ENCODE assay signal across 8 cellular contexts in the genomic region with DNA sequence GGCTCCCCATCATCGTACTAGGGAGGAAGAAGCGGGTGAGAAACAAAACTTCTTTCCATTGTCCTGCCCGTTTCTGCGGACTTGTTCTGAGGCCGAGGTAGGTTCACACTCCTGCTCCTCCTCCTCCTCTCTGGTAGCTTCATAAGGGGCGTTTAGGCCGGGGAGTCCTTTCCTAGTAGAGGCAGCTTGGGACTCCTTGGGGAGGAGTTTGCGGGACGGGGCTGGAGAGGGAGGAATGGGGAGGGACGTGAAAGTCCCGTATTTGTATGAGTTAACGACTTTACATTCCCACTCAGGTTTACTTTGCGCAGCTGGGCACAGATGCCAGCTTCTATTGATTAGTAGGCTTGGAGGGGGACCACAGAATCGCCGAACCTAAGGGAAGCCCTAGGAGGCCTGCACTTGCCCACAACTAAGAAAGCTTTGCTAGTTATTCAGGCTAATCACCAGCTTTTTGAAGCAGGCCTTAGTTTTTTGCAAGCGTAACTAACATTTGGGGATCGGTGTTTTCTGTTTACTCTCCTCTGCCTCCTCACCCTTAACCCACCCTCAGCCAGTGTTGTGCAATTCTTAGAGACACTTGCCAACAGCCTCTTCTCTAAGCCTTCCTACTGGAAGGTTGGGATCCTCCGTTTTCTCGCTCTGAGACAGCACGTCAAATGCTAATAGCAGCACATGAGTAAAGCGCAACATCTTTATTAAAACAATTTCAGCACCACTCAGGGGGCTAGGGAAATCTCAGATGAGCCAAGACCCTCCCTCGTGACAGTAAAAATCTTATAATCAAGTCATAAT. TPM values are rescaled to one million over a fixed set of nuclear protein-coding genes. Genes with fewer than 3 reads are reported as not detected.
DNase-seq lines count a peak whose midpoint lies in the region; ATAC-seq, FAIRE-seq and TF ChIP-seq lines count a peak whose summit lies in the region.

No MANE protein-coding gene starts in this region.

- H3K27me3 ChIP-seq in DND-41 (ENCODE audit: insufficient read depth, low read length, poor library complexity) (no peaks in the 10 kb centered on the region), endodermal cell (ENCODE audit: control insufficient read depth, insufficient read depth, low read length, poor library complexity, severe bottlenecking) (no peaks in the 10 kb centered on the region), muscle layer of duodenum (ENCODE audit: low read depth, low read length) (no peaks in the 10 kb centered on the region)

- peak overlapping the region; percentile 93 for H3K4me2 ChIP-seq in DND-41 (ENCODE audit: insufficient read depth, low read length)

- H3K27ac Mint-ChIP-seq in endodermal cell = peak overlapping the region; percentile 74

- H3K36me3 ChIP-seq in DND-41 (ENCODE audit: insufficient read depth, low read length) = no peaks in the 10 kb centered on the region
- H3K36me3 ChIP-seq in endodermal cell (ENCODE audit: control insufficient read depth, insufficient read depth, low read length) = no peaks in the 10 kb centered on the region
- H3K36me3 ChIP-seq in muscle layer of duodenum (ENCODE audit: control insufficient read depth in 1 of 2, insufficient read depth in 2 of 2, low read length in 2 of 2) = peaks cover 0 to 4% of the 10 kb centered on the region in 2 donors

- H3K4me3 Mint-ChIP-seq in endodermal cell = no peak overlapping the region

- TF ChIP-seq CTCF in DND-41 (IDR thresholded peaks at IDR 0.05; ENCODE audit: borderline replicate concordance, extremely low read depth, low read length, poor library complexity, severe bottlenecking) (no peak), NB4 (IDR thresholded peaks at IDR 0.05; ENCODE audit: low read depth, low read length) (no peak), endodermal cell (conservative IDR thresholded peaks at IDR 0.05) (no peak)

- peaks cover 5% of the 10 kb centered on the region for H3K27me3 Mint-ChIP-seq in endodermal cell (ENCODE audit: insufficient read depth)

- no peak for DNase-seq in DND-41
- DNase-seq in NB4 (ENCODE audit: low read depth) = peak; percentile 26
- no peak for DNase-seq in endodermal cell
- no peak for DNase-seq in GM12891 (ENCODE audit: insufficient read length, low spot score)
- DNase-seq in ecto neural progenitor cell (ENCODE audit: low spot score) = no peak

- no peak for FAIRE-seq in GM12891 (lab: Jason Lieb, UNC)

- H3K4me1 Mint-ChIP-seq in endodermal cell = peaks cover 16% of the 10 kb centered on the region

- H3K36me3 Mint-ChIP-seq in endodermal cell (ENCODE audit: low read depth) = no peaks in the 10 kb centered on the region

- no peak for TF ChIP-seq POLR2A in NB4 (IDR thresholded peaks at IDR 0.05; ENCODE audit: extremely low read depth, insufficient read length)
- TF ChIP-seq POLR2A in GM12891 (IDR thresholded peaks at IDR 0.05; ENCODE audit: low read depth, low read length) = no peak

- no peaks in the 10 kb centered on the region for H3K79me2 ChIP-seq in DND-41 (ENCODE audit: insufficient read depth, low read length)

- 14 to 33% methylated on average over 12 to 22 of the region's 22 CpGs for WGBS in endodermal cell (ENCODE audit: insufficient coverage in 1 of 2, insufficient read length in 1 of 2), 2 experiments

- peak overlapping the region; percentile 79 to 83; a peak in 3 of 4 replicates for H3K4me3 ChIP-seq in DND-41 (ENCODE audit: low read depth in 1 of 2, low read length in 2 of 2)
- peak overlapping the region; percentile 66 for H3K4me3 ChIP-seq in NB4 (ENCODE audit: low read depth, low read length)
- peak overlapping the region; percentile 98 for H3K4me3 ChIP-seq in endodermal cell (ENCODE audit: low read length)
- peak overlapping the region; percentile 93 for H3K4me3 ChIP-seq in muscle layer of duodenum (ENCODE audit: low read depth in 1 of 2, low read length in 2 of 2)

- H3K9me3 Mint-ChIP-seq in endodermal cell = no peaks in the 10 kb centered on the region

- H3K4me1 ChIP-seq in DND-41 (ENCODE audit: insufficient read depth, low read length) (peaks cover 39% of the 10 kb centered on the region), endodermal cell (ENCODE audit: control insufficient read depth, insufficient read depth, low read length) (peaks cover 9% of the 10 kb centered on the region), muscle layer of duodenum (ENCODE audit: control insufficient read depth in 1 of 2, insufficient read depth in 2 of 2, low read length in 2 of 2) (peaks cover 24 to 33% of the 10 kb centered on the region in 2 donors)

- ATAC-seq in DND-41 (ENCODE audit: insufficient read depth, low read depth) = no peak
- ATAC-seq in HG03175 (IDR thresholded peaks at IDR 0.05; ENCODE audit: unreplicated experiment) = no peak
- ATAC-seq in HG03378 (IDR thresholded peaks at IDR 0.05; ENCODE audit: unreplicated experiment) = no peak

- H3K27ac ChIP-seq in DND-41 (ENCODE audit: low read length) (peak overlapping the region; percentile 97), endodermal cell (ENCODE audit: low read depth, low read length) (no peak overlapping the region), muscle layer of duodenum (ENCODE audit: low read length) (peak overlapping the region; percentile 100)

- no peaks in the 10 kb centered on the region for H4K20me1 ChIP-seq in DND-41 (ENCODE audit: insufficient read depth, low read length)

- H3K9ac ChIP-seq in DND-41 (ENCODE audit: low read depth, low read length) = peak overlapping the region; percentile 96
- peak overlapping the region; percentile 54 for H3K9ac ChIP-seq in endodermal cell (ENCODE audit: extremely low read depth, low read length, poor library complexity, severe bottlenecking)

- H3K9me3 ChIP-seq in DND-41 (ENCODE audit: insufficient read depth, low read length, severe bottlenecking) = no peaks in the 10 kb centered on the region
- H3K9me3 ChIP-seq in endodermal cell (ENCODE audit: control insufficient read depth, low read length) = no peaks in the 10 kb centered on the region
- H3K9me3 ChIP-seq in muscle layer of duodenum (ENCODE audit: control insufficient read depth in 1 of 2, low read length in 2 of 2) = no peaks in the 10 kb centered on the region

- peak overlapping the region; percentile 90 for H2AFZ ChIP-seq in DND-41 (ENCODE audit: low read depth, low read length)

TF ChIP-seq in GM12891, 5 proteins besides CTCF, POLR2A, EP300 and RAD21:
- TF ChIP-seq SPI1 (IDR thresholded peaks at IDR 0.05; ENCODE audit: low read depth, low read length) = no peak
- no peak for TF ChIP-seq POLR2AphosphoS5 (IDR thresholded peaks at IDR 0.05; ENCODE audit: low read depth, low read length)
- TF ChIP-seq POU2F2 (IDR thresholded peaks at IDR 0.05; ENCODE audit: low read depth, low read length) = no peak
- TF ChIP-seq PAX5 (IDR thresholded peaks at IDR 0.05; ENCODE audit: insufficient read depth, low read length, severe bottlenecking) = no peak
- TF ChIP-seq TAF1 (IDR thresholded peaks at IDR 0.05; ENCODE audit: low read depth, low read length) = no peak

RNA-seq across cellular contexts. Expression of a gene that starts 0.5 kb away (rescaled TPM):
- 1 to 10 TPM in 1 of 2 donors, under 1 TPM in 1; 0.73 to 1.6 TPM for total RNA-seq in endodermal cell
- polyA plus RNA-seq in endodermal cell (2013, experiment 1 of 2) = 2.6 TPM
- 4.6 TPM for polyA plus RNA-seq in endodermal cell (2013, experiment 2 of 2)
- 0.47 TPM for polyA plus RNA-seq in GM12891 (2012; ENCODE audit: low read depth, missing spikeins)

RNA-seq across cellular contexts. Expression of a gene that starts 3.7 kb away (rescaled TPM):
- 1 to 10 TPM; 2.6 to 3.4 TPM for total RNA-seq in endodermal cell
- polyA plus RNA-seq in endodermal cell (2013, experiment 1 of 2) = 6.4 TPM
- 4.8 TPM for polyA plus RNA-seq in endodermal cell (2013, experiment 2 of 2)
- 1.0 TPM for polyA plus RNA-seq in GM12891 (2012; ENCODE audit: low read depth, missing spikeins)

RNA-seq across cellular contexts. Expression of a gene that starts 43.4 kb away (rescaled TPM):
- not detected for total RNA-seq in endodermal cell
- polyA plus RNA-seq in endodermal cell (2013, experiment 1 of 2) = not detected
- polyA plus RNA-seq in endodermal cell (2013, experiment 2 of 2) = not detected
- polyA plus RNA-seq in GM12891 (2012; ENCODE audit: low read depth, missing spikeins) = not detected
